In the genomic region with DNA sequence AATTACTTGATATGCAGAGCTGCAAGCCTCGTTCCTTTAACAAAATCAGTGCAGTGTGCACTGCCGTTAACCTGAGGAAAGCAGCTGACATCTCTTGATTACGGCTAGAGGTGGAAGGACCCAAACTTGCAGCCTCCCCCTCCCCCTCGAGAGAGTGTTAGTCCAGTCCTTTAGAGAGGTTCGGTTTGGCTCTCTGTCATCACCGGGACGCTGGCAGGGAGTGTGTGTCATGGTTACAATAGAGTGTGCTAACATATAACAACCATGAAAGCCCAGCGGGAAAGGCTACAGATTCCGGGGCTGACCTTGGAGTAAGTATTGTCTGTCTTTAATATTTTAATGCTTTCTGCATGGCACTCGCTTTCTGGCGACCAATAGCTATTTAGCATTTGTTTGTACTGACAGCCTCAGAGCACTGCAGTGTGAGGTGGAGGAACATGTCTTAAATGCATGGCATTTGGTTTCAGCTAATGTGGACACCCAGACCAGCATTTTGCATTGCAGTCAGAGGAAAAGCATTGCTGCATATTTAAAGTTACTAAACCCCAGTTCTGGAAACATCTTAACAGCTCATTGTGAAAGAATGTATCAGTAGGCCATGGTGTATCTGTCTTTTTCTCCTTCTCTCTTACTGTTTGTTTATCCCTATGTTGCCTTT, we compare ENCODE assay signal across 10 cellular contexts.
DNase-seq lines count a peak whose midpoint lies in the region; ATAC-seq and TF ChIP-seq lines count a peak whose summit lies in the region.
"Had no signal": no experiment of that assay in that cellular context is flagged by ENCODE, and none has a peak within 500 bp of the region (broad histone marks: within the 10 kb centered on the region; RNA-seq: fewer than 3 reads in every experiment).

No MANE protein-coding gene starts in this region.

- peak overlapping the region; percentile 74 to 83 (median 82) for H3K4me3 Mint-ChIP-seq in nephron
- H3K4me3 Mint-ChIP-seq: CD4-positive, CD25-positive, alpha-beta regulatory T cell had no signal

- TF ChIP-seq CTCF in fibroblast of lung (conservative IDR thresholded peaks at IDR 0.05 in 1 of 2, IDR thresholded peaks at IDR 0.05 in 1 of 2; ENCODE audit: low read depth in 1 of 2, low read length in 2 of 2) (no peak), nephron (IDR thresholded peaks at IDR 0.05; ENCODE audit: unreplicated experiment in 3 of 3) (no peak)

- H3K27me3 Mint-ChIP-seq in nephron (ENCODE audit: low read depth) = no peaks in the 10 kb centered on the region

- H3K4me1 ChIP-seq in fibroblast of lung (ENCODE audit: control insufficient read depth, extremely low read depth, insufficient read depth, low read length) = peaks cover 2% of the 10 kb centered on the region

- no peaks in the 10 kb centered on the region for H3K27me3 ChIP-seq in fibroblast of lung (ENCODE audit: control insufficient read depth, insufficient read depth, low read length)

- H3K36me3 ChIP-seq in fibroblast of lung (ENCODE audit: control insufficient read depth, insufficient read depth, low read length) = no peaks in the 10 kb centered on the region

- no peaks in the 10 kb centered on the region for H3K79me2 ChIP-seq in fibroblast of lung (ENCODE audit: control insufficient read depth, insufficient read depth, low read length)

- DNase-seq in Right ventricle myocardium inferior (ENCODE audit: missing footprints) (peak; percentile 70), cardiac septum (ENCODE audit: low spot score) (no peak), fibroblast of lung (ENCODE audit: low read depth in 2 of 2) (peak; percentile 84 to 90), GDM1 (lab: John Stamatoyannopoulos, UW) (no peak), NCI-H524 (lab: John Stamatoyannopoulos, UW) (no peak)
- DNase-seq: CD4-positive, CD25-positive, alpha-beta regulatory T cell had no signal

- peak overlapping the region; percentile 82 to 96 (median 94) for H3K27ac Mint-ChIP-seq in nephron

- peak overlapping the region; percentile 38 to 85 (median 57) for H3K4me3 ChIP-seq in fibroblast of lung (replicated peaks in 1 of 4; ENCODE audit: control extremely low read depth in 1 of 4, insufficient read depth in 1 of 4, low read depth in 3 of 4, low read length in 4 of 4)

- peak overlapping the region; percentile 75 for H3K27ac ChIP-seq in fibroblast of lung (ENCODE audit: insufficient read depth, low read length)
- H3K27ac ChIP-seq: KMS-11 had no signal

- peak overlapping the region; percentile 85 for H3K4me2 ChIP-seq in fibroblast of lung (ENCODE audit: extremely low read depth, insufficient read depth, low read length)
- H3K4me2 ChIP-seq: KMS-11 had no signal

- ATAC-seq in Right ventricle myocardium inferior (peak; percentile 69), HG03571 (IDR thresholded peaks at IDR 0.05; ENCODE audit: unreplicated experiment) (no peak), HG03457 (IDR thresholded peaks at IDR 0.05; ENCODE audit: unreplicated experiment) (no peak)

- H3K9me3 Mint-ChIP-seq in nephron = no peaks in the 10 kb centered on the region

- no peaks in the 10 kb centered on the region for H3K9me3 ChIP-seq in fibroblast of lung (ENCODE audit: control insufficient read depth, insufficient read depth, low read depth, low read length)

- H2AFZ ChIP-seq in fibroblast of lung (ENCODE audit: low read length) = peak overlapping the region; percentile 4

- H3K36me3 Mint-ChIP-seq in nephron (ENCODE audit: low read depth) = no peaks in the 10 kb centered on the region
- H3K36me3 Mint-ChIP-seq: CD4-positive, CD25-positive, alpha-beta regulatory T cell had no signal

- peak overlapping the region; percentile 24 for H3K9ac ChIP-seq in fibroblast of lung (ENCODE audit: insufficient read depth, low read length)
- H3K9ac ChIP-seq: KMS-11 had no signal

- no peaks in the 10 kb centered on the region for H4K20me1 ChIP-seq in fibroblast of lung (ENCODE audit: control insufficient read depth, extremely low read depth, insufficient read depth, low read length)

- H3K4me1 Mint-ChIP-seq in nephron = peaks cover 37% of the 10 kb centered on the region
- H3K4me1 Mint-ChIP-seq: CD4-positive, CD25-positive, alpha-beta regulatory T cell had no signal

- intact Hi-C loops in Right ventricle myocardium inferior (cut with DNase I) = no loop called here
- intact Hi-C loops in cardiac septum (cut with DNase I) = loop anchor here (5.0 kb wide), 1 partner anchor 137 kb away; no protein-coding TSS in a partner anchor

Comparison
In these comparisons a context has a peak if more than half of its experiments do, and no peak if none do; other contexts are left out.
1. DNase-seq: peak in Right ventricle myocardium inferior (single experiment) and fibroblast of lung (2 of 2); none in cardiac septum (single experiment), GDM1 (single experiment) and NCI-H524 (0 of 2).